1 cellular context compared by ENCODE assay signal in the genomic region with DNA sequence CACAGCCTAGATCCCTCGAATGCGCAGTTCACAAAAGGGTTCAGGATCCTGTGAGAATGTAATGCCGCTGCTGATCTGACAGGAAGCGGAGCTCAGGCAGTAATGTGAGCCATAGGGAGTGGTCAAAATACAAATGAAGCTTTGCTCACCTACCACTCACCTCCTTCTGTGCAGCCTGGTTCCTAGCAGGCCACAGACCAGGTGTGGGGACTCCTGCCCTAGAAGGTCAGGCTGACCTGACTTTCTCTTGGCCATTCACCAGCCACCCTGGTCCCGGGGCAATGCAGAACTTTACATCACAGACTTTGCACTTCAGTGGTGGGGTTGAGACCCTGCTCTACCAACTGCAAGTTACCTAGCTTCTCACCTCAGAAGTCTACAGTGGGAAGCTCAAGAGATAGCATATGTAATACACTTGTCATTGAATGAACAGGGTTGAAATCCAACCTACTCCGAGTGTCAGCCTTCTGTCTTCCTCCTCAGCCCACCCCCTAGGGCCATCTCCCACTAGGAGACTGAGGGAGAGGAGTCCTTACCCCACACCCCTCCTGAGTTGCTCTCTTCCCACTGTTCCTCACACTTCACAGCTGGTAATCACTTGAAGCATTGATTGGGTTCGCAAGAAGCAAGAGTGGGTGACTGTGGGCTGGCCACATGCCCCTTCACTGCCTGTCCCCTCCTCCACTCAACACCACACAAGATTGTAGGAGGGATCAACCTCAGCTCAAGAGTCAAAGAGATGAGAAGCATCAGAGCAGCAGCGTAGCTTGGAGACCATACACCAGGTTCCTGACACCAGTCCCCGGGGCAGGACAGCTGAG.
TF ChIP-seq lines count a peak whose summit lies in the region.

No MANE protein-coding gene starts in this region.

TF ChIP-seq in HepG2, 621 proteins besides CTCF, POLR2A, EP300 and RAD21:
- TF ChIP-seq, protein P1, sequence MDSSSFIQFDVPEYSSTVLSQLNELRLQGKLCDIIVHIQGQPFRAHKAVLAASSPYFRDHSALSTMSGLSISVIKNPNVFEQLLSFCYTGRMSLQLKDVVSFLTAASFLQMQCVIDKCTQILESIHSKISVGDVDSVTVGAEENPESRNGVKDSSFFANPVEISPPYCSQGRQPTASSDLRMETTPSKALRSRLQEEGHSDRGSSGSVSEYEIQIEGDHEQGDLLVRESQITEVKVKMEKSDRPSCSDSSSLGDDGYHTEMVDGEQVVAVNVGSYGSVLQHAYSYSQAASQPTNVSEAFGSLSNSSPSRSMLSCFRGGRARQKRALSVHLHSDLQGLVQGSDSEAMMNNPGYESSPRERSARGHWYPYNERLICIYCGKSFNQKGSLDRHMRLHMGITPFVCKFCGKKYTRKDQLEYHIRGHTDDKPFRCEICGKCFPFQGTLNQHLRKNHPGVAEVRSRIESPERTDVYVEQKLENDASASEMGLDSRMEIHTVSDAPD (CRISPR knock-in tag; IDR thresholded peaks at IDR 0.05): no peak
- TF ChIP-seq, protein P2, sequence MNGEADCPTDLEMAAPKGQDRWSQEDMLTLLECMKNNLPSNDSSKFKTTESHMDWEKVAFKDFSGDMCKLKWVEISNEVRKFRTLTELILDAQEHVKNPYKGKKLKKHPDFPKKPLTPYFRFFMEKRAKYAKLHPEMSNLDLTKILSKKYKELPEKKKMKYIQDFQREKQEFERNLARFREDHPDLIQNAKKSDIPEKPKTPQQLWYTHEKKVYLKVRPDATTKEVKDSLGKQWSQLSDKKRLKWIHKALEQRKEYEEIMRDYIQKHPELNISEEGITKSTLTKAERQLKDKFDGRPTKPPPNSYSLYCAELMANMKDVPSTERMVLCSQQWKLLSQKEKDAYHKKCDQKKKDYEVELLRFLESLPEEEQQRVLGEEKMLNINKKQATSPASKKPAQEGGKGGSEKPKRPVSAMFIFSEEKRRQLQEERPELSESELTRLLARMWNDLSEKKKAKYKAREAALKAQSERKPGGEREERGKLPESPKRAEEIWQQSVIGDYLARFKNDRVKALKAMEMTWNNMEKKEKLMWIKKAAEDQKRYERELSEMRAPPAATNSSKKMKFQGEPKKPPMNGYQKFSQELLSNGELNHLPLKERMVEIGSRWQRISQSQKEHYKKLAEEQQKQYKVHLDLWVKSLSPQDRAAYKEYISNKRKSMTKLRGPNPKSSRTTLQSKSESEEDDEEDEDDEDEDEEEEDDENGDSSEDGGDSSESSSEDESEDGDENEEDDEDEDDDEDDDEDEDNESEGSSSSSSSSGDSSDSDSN (CRISPR knock-in tag; IDR thresholded peaks at IDR 0.05): no peak
- TF ChIP-seq KLF13 (CRISPR knock-in tag; IDR thresholded peaks at IDR 0.05) (no peak), ZNF772 (CRISPR knock-in tag; IDR thresholded peaks at IDR 0.05) (no peak), HOXA7 (CRISPR knock-in tag; IDR thresholded peaks at IDR 0.05) (no peak), ZNF563 (CRISPR knock-in tag; IDR thresholded peaks at IDR 0.05) (no peak), ZNF446 (CRISPR knock-in tag; IDR thresholded peaks at IDR 0.05) (no peak), KLF6 (CRISPR knock-in tag; IDR thresholded peaks at IDR 0.05) (no peak), CENPT (CRISPR knock-in tag; IDR thresholded peaks at IDR 0.05; ENCODE audit: low read depth) (no peak), ZNF660 (CRISPR knock-in tag; IDR thresholded peaks at IDR 0.05; ENCODE audit: borderline replicate concordance, low read depth) (no peak)
- TF ChIP-seq, protein P3, sequence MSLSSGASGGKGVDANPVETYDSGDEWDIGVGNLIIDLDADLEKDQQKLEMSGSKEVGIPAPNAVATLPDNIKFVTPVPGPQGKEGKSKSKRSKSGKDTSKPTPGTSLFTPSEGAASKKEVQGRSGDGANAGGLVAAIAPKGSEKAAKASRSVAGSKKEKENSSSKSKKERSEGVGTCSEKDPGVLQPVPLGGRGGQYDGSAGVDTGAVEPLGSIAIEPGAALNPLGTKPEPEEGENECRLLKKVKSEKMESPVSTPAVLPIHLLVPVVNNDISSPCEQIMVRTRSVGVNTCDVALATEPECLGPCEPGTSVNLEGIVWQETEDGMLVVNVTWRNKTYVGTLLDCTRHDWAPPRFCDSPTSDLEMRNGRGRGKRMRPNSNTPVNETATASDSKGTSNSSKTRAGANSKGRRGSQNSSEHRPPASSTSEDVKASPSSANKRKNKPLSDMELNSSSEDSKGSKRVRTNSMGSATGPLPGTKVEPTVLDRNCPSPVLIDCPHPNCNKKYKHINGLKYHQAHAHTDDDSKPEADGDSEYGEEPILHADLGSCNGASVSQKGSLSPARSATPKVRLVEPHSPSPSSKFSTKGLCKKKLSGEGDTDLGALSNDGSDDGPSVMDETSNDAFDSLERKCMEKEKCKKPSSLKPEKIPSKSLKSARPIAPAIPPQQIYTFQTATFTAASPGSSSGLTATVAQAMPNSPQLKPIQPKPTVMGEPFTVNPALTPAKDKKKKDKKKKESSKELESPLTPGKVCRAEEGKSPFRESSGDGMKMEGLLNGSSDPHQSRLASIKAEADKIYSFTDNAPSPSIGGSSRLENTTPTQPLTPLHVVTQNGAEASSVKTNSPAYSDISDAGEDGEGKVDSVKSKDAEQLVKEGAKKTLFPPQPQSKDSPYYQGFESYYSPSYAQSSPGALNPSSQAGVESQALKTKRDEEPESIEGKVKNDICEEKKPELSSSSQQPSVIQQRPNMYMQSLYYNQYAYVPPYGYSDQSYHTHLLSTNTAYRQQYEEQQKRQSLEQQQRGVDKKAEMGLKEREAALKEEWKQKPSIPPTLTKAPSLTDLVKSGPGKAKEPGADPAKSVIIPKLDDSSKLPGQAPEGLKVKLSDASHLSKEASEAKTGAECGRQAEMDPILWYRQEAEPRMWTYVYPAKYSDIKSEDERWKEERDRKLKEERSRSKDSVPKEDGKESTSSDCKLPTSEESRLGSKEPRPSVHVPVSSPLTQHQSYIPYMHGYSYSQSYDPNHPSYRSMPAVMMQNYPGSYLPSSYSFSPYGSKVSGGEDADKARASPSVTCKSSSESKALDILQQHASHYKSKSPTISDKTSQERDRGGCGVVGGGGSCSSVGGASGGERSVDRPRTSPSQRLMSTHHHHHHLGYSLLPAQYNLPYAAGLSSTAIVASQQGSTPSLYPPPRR (CRISPR knock-in tag; IDR thresholded peaks at IDR 0.05; ENCODE audit: borderline replicate concordance): no peak
